Comparison of ENCODE assay signal across 1 cellular context in genomic region chr17:55286681-55287589, GRCh38.
TF ChIP-seq lines count a peak whose summit lies in the region.

No MANE protein-coding gene starts in this region.

TF ChIP-seq in HepG2, 621 proteins besides CTCF, POLR2A, EP300 and RAD21 (continued from another document and continues in another):
- TF ChIP-seq POGK (CRISPR knock-in tag; conservative IDR thresholded peaks at IDR 0.05) (peak; percentile 72; the same call in 1 of the 2 replicates), DRAP1 (CRISPR knock-in tag; IDR thresholded peaks at IDR 0.05) (peak; percentile 65), ISX (CRISPR knock-in tag; conservative IDR thresholded peaks at IDR 0.05) (no peak), SALL2 (CRISPR knock-in tag; IDR thresholded peaks at IDR 0.05) (peak; percentile 89; the same call in 1 of the 2 replicates), ETV6 (CRISPR knock-in tag; conservative IDR thresholded peaks at IDR 0.05) (0 out of 2 replicates have a peak, but pooled peaks have one; percentile 61), PLSCR1 (CRISPR knock-in tag; IDR thresholded peaks at IDR 0.05; ENCODE audit: borderline replicate concordance) (no peak), AKAP8 (CRISPR knock-in tag; IDR thresholded peaks at IDR 0.05) (0 out of 2 replicates have a peak, but pooled peaks have one; percentile 24), YEATS2 (CRISPR knock-in tag; IDR thresholded peaks at IDR 0.05; ENCODE audit: borderline replicate concordance) (peak; percentile 51; the same call in 1 of the 2 replicates), GATAD1 (CRISPR knock-in tag; IDR thresholded peaks at IDR 0.05) (peak; percentile 80), ZNF878 (CRISPR knock-in tag; IDR thresholded peaks at IDR 0.05) (0 out of 2 replicates have a peak, but pooled peaks have one; percentile 24), JUN (CRISPR knock-in tag; IDR thresholded peaks at IDR 0.05) (peak; percentile 100), ZNF33A (CRISPR knock-in tag; IDR thresholded peaks at IDR 0.05; ENCODE audit: borderline replicate concordance) (no peak), ZNF563 (CRISPR knock-in tag; IDR thresholded peaks at IDR 0.05) (no peak), GFI1 (CRISPR knock-in tag; IDR thresholded peaks at IDR 0.05; ENCODE audit: borderline replicate concordance) (peak; percentile 85), MLX (CRISPR knock-in tag; IDR thresholded peaks at IDR 0.05) (peak; percentile 99), ESRRA (CRISPR knock-in tag; IDR thresholded peaks at IDR 0.05; ENCODE audit: low read depth) (peak; percentile 52; the same call in 1 of the 2 replicates), ZMAT5 (CRISPR knock-in tag; IDR thresholded peaks at IDR 0.05; ENCODE audit: borderline replicate concordance, low read depth) (no peak), MXD3 (CRISPR knock-in tag; IDR thresholded peaks at IDR 0.05) (no peak), FOXO4 (CRISPR knock-in tag; conservative IDR thresholded peaks at IDR 0.05) (0 out of 2 replicates have a peak, but pooled peaks have one; percentile 62), KDM4B (CRISPR knock-in tag; IDR thresholded peaks at IDR 0.05) (peak; percentile 93; the same call in 1 of the 2 replicates), ELF1 (CRISPR knock-in tag; IDR thresholded peaks at IDR 0.05) (no peak; the same call in 1 of the 2 replicates), POLR2G (IDR thresholded peaks at IDR 0.05; ENCODE audit: low read depth, low read length) (peak; percentile 54; the same call in 1 of the 2 replicates), ZNF24 (IDR thresholded peaks at IDR 0.05) (no peak; the same call in none of the 2 replicates), ZNF256 (CRISPR knock-in tag; conservative IDR thresholded peaks at IDR 0.05) (peak; percentile 54; the same call in 1 of the 2 replicates), TOE1 (CRISPR knock-in tag; IDR thresholded peaks at IDR 0.05) (peak; percentile 33; the same call in 1 of the 2 replicates), E2F5 (CRISPR knock-in tag; conservative IDR thresholded peaks at IDR 0.05) (no peak), MAX (IDR thresholded peaks at IDR 0.05) (peak; percentile 97), GLMP (CRISPR knock-in tag; IDR thresholded peaks at IDR 0.05; ENCODE audit: borderline replicate concordance) (no peak), ZNF205 (CRISPR knock-in tag; IDR thresholded peaks at IDR 0.05) (peak; percentile 96; the same call in 1 of the 2 replicates), NR2C2 (CRISPR knock-in tag; IDR thresholded peaks at IDR 0.05; ENCODE audit: borderline replicate concordance) (peak; percentile 87), TBP (CRISPR knock-in tag; IDR thresholded peaks at IDR 0.05) (no peak), ZNF687 (CRISPR knock-in tag; IDR thresholded peaks at IDR 0.05) (no peak), ZNF331 (CRISPR knock-in tag; IDR thresholded peaks at IDR 0.05) (peak; percentile 90), CEBPB (IDR thresholded peaks at IDR 0.05; ENCODE audit: borderline replicate concordance, low read depth, low read length) (peak; percentile 99), DPF2 (CRISPR knock-in tag; IDR thresholded peaks at IDR 0.05; ENCODE audit: borderline replicate concordance, low read depth) (peak; percentile 97), FOXK2 (IDR thresholded peaks at IDR 0.05) (peak; percentile 94), ZNF274 (CRISPR knock-in tag; IDR thresholded peaks at IDR 0.05) (no peak), ZNF484 (CRISPR knock-in tag; IDR thresholded peaks at IDR 0.05; ENCODE audit: borderline replicate concordance, low read depth) (no peak), CSRNP2 (CRISPR knock-in tag; conservative IDR thresholded peaks at IDR 0.05; ENCODE audit: low read depth) (no peak), ZBTB34 (CRISPR knock-in tag; IDR thresholded peaks at IDR 0.05) (peak; percentile 94), GATA4 (IDR thresholded peaks at IDR 0.05; ENCODE audit: borderline replicate concordance, low read depth) (peak; percentile 99), DMAP1 (CRISPR knock-in tag; IDR thresholded peaks at IDR 0.05) (peak; percentile 86; the same call in 1 of the 2 replicates), RBM22 (optimal IDR thresholded peaks at IDR 0.05; ENCODE audit: low read length) (peak; percentile 99), HHEX (CRISPR knock-in tag; IDR thresholded peaks at IDR 0.05) (peak; percentile 82), RBM39 (IDR thresholded peaks at IDR 0.05; ENCODE audit: low read depth, low read length, poor library complexity, severe bottlenecking) (no peak), RAD51 (IDR thresholded peaks at IDR 0.05; ENCODE audit: borderline replicate concordance) (no peak), SNAI1 (CRISPR knock-in tag; IDR thresholded peaks at IDR 0.05; ENCODE audit: borderline replicate concordance) (peak; percentile 75; the same call in 1 of the 2 replicates), ADNP (CRISPR knock-in tag; IDR thresholded peaks at IDR 0.05) (no peak), NCOA2 (CRISPR knock-in tag; IDR thresholded peaks at IDR 0.05) (peak; percentile 100), MIER3 (CRISPR knock-in tag; IDR thresholded peaks at IDR 0.05; ENCODE audit: borderline replicate concordance) (peak; percentile 97), ZNF441 (CRISPR knock-in tag; IDR thresholded peaks at IDR 0.05; ENCODE audit: borderline replicate concordance) (peak; percentile 74; the same call in 1 of the 2 replicates), ZNF749 (CRISPR knock-in tag; IDR thresholded peaks at IDR 0.05; ENCODE audit: borderline replicate concordance) (no peak)
